Comparison of ENCODE assay signal across 9 cellular contexts in the genomic region with DNA sequence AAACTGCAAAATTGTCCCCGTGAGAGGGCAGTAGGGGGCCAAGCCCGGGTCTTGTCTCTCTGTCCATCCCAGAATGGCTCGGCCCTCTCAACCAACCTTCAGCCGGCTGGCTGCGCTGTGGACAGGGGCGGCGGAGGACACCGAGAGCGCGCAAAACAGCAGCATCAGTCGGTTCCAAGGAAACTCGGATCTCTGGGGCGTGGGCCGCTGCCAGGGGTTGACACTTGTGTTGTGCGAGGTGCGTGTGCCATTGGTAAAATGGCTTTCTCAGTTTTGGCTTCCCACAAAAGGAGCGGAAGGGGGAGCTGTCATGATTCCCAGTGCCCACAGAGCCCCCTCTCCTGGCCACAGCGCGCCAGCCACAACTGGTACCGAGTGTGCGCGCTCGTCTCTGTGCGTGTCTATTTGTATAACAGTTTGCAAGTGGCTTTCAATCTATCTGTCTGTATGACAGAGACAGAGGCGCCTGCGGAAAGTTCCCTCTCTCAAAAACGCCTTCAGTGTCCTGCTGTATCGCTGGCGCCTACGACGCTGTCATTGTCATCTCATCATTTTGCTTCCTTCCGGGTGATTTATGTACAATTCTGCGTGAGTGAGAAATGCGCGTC. TPM values are rescaled to one million over a fixed set of nuclear protein-coding genes. Genes with fewer than 3 reads are reported as not detected.
DNase-seq lines count a peak whose midpoint lies in the region; ATAC-seq, FAIRE-seq and TF ChIP-seq lines count a peak whose summit lies in the region.
"Had no signal": no experiment of that assay in that cellular context is flagged by ENCODE, and none has a peak within 500 bp of the region (broad histone marks: within the 10 kb centered on the region; RNA-seq: fewer than 3 reads in every experiment).

No MANE protein-coding gene starts in this region.

- H3K4me2 ChIP-seq in astrocyte (ENCODE audit: low read length) (peak overlapping the region; percentile 99), Karpas-422 (ENCODE audit: low read depth, low read length, poor library complexity, severe bottlenecking) (no peak overlapping the region)

- H3K27me3 ChIP-seq in astrocyte (ENCODE audit: insufficient read depth, low read length) (peaks cover 5% of the 10 kb centered on the region), Karpas-422 (ENCODE audit: low read length) (no peaks in the 10 kb centered on the region)

- H3K9ac ChIP-seq in astrocyte (ENCODE audit: low read length) (peak overlapping the region; percentile 26), Karpas-422 (ENCODE audit: low read length) (no peak overlapping the region)

- no peaks in the 10 kb centered on the region for H3K36me3 ChIP-seq in astrocyte (ENCODE audit: insufficient read depth, low read length)
- H3K36me3 ChIP-seq in Karpas-422 (ENCODE audit: insufficient read depth, low read length), result no peaks in the 10 kb centered on the region

- no peak for TF ChIP-seq POLR2A in NB4 (IDR thresholded peaks at IDR 0.05; ENCODE audit: extremely low read depth, insufficient read length)

- H3K9me3 ChIP-seq in astrocyte (ENCODE audit: insufficient read depth, low read depth, low read length), result no peaks in the 10 kb centered on the region
- no peaks in the 10 kb centered on the region for H3K9me3 ChIP-seq in Karpas-422 (ENCODE audit: low read length)

- H3K27me3 Mint-ChIP-seq in astrocyte (ENCODE audit: low read depth, unreplicated experiment), result peaks cover 49% of the 10 kb centered on the region

- peak overlapping the region; percentile 82 for H3K4me3 Mint-ChIP-seq in astrocyte (ENCODE audit: unreplicated experiment)

- H3K4me1 ChIP-seq in astrocyte (ENCODE audit: insufficient read depth, low read length) (peaks cover 24% of the 10 kb centered on the region), Karpas-422 (ENCODE audit: low read length) (no peaks in the 10 kb centered on the region)

- peak overlapping the region; percentile 84 for H2AFZ ChIP-seq in astrocyte (ENCODE audit: low read depth, low read length)
- no peak overlapping the region for H2AFZ ChIP-seq in Karpas-422 (ENCODE audit: low read length)

- DNase-seq in COR-L47 (lab: John Stamatoyannopoulos, UW) (peak; percentile 64), NB4 (ENCODE audit: low read depth) (peak; percentile 16), astrocyte (ENCODE audit: low read depth) (peak; percentile 25), inferior parietal cortex (ENCODE audit: extremely low spot score) (peak; percentile 66), COLO829 (ENCODE audit: low spot score) (no peak), Karpas-422 (no peak)
- DNase-seq in stimulated activated CD8-positive, alpha-beta memory T cell treated with anti-CD3 and anti-CD28 coated beads, Interleukin-4, amount 100 ng/mL, for 48 hours, result peak; percentile 24

- H3K9me3 Mint-ChIP-seq in astrocyte (ENCODE audit: unreplicated experiment), result peaks cover 1% of the 10 kb centered on the region

- FAIRE-seq in astrocyte (lab: Jason Lieb, UNC), result no peak

- H3K9me2 ChIP-seq in Karpas-422 (replicated peaks; ENCODE audit: insufficient read depth, low read length), result no peaks in the 10 kb centered on the region

- no peak for ATAC-seq in GM19455 (IDR thresholded peaks at IDR 0.05; ENCODE audit: unreplicated experiment)

- TF ChIP-seq CTCF in NB4 (IDR thresholded peaks at IDR 0.05; ENCODE audit: low read depth, low read length) (peak; percentile 4), astrocyte (IDR thresholded peaks at IDR 0.05; ENCODE audit: insufficient read depth, low read depth, low read length) (no peak)

- H4K20me1 ChIP-seq in astrocyte (ENCODE audit: insufficient read depth, low read length), result no peaks in the 10 kb centered on the region
- H4K20me1 ChIP-seq in Karpas-422 (ENCODE audit: insufficient read depth, low read depth, low read length), result no peaks in the 10 kb centered on the region

- no peaks in the 10 kb centered on the region for H3K36me3 Mint-ChIP-seq in astrocyte (ENCODE audit: low read depth, unreplicated experiment)

- H3K4me3 ChIP-seq in NB4 (ENCODE audit: low read depth, low read length), result no peak overlapping the region
- peak overlapping the region; percentile 79 for H3K4me3 ChIP-seq in astrocyte (ENCODE audit: insufficient read depth, low read depth, low read length)
- H3K4me3 ChIP-seq in Karpas-422 (ENCODE audit: low read length), result no peak overlapping the region

- H3K79me2 ChIP-seq in astrocyte (ENCODE audit: insufficient read depth, low read length) (no peaks in the 10 kb centered on the region), Karpas-422 (ENCODE audit: low read length) (no peaks in the 10 kb centered on the region)

- H3K27ac ChIP-seq in astrocyte (ENCODE audit: low read depth, low read length) (no peak overlapping the region), Karpas-422 (ENCODE audit: low read length) (no peak overlapping the region)
- H3K27ac ChIP-seq: epithelial cell of prostate had no signal

- peaks cover 12% of the 10 kb centered on the region for H3K4me1 Mint-ChIP-seq in astrocyte (ENCODE audit: low read depth, unreplicated experiment)

- no peak overlapping the region for H3K27ac Mint-ChIP-seq in astrocyte (ENCODE audit: unreplicated experiment)

RNA-seq across cellular contexts. Expression of a gene that starts 1.9 kb away (rescaled TPM):
- total RNA-seq in astrocyte, result 2.1 and 3.3 TPM in 2 replicates
- total RNA-seq in Karpas-422 (2014; rRNA removed; shearing (Covaris generic); ENCODE audit: low replicate concordance), result not detected in 2 replicates

Comparison
In these comparisons a context has a peak if more than half of its experiments do, and no peak if none do; other contexts are left out.
1. DNase-seq: peak in COR-L47 (single experiment), NB4 (single experiment), astrocyte (single experiment), inferior parietal cortex (single experiment) and stimulated activated CD8-positive, alpha-beta memory T cell treated with anti-CD3 and anti-CD28 coated beads, Interleukin-4, amount 100 ng/mL, for 48 hours (single experiment); none in COLO829 (single experiment) and Karpas-422 (single experiment).